Comparison of ENCODE assay signal across 19 cellular contexts in genomic region chr11:126459691-126460404, GRCh38.
DNase-seq lines count a peak whose midpoint lies in the region; ATAC-seq, FAIRE-seq and TF ChIP-seq lines count a peak whose summit lies in the region.
"Had no signal": no experiment of that assay in that cellular context is flagged by ENCODE, and none has a peak within 500 bp of the region (broad histone marks: within the 10 kb centered on the region; RNA-seq: fewer than 3 reads in every experiment).

No MANE protein-coding gene starts in this region.

- FAIRE-seq in pancreas (lab: Jason Lieb, UNC): no peak
- FAIRE-seq: G401.6, GM18507 had no signal

- in situ Hi-C loops in mammary epithelial cell (cut with MboI; ENCODE audit: low sequenced_read_pairs in 2 of 2): no loop called here

- H3K4me1 ChIP-seq in pancreas: no peaks in the 10 kb centered on the region
- peaks cover 0 to 6% (median 3%) of the 10 kb centered on the region in 4 donors for H3K4me1 ChIP-seq in stomach
- H3K4me1 ChIP-seq in mammary epithelial cell (ENCODE audit: insufficient read depth, low read length): no peaks in the 10 kb centered on the region
- H3K4me1 ChIP-seq: body of pancreas had no signal

- H3K36me3 ChIP-seq in pancreas (no peaks in the 10 kb centered on the region), stomach (no peaks in the 10 kb centered on the region), mammary epithelial cell (ENCODE audit: insufficient read depth, low read length) (no peaks in the 10 kb centered on the region)

- DNase-seq in Ammon's horn (ENCODE audit: low spot score): peak; percentile 83
- peak; percentile 58 for DNase-seq in NCI-H69 (lab: John Stamatoyannopoulos, UW)
- DNase-seq in foreskin fibroblast: peak; percentile 77 to 86
- DNase-seq in pancreas: peak in 1 of 6 donors; percentile 46
- DNase-seq in 8988T: no peak
- DNase-seq in stomach: no peak
- DNase-seq in mammary epithelial cell: no peak
- DNase-seq: activated T-cell treated with anti-CD3 and anti-CD28 coated beads, Interleukin-2, amount 50 U/mL, for 24 hours; CD8-positive, alpha-beta T cell; NCI-H146; NCI-H526; RPMI8226; stimulated activated CD4-positive, alpha-beta T cell treated with anti-CD3 and anti-CD28 coated beads, Interleukin-2, amount 100 ng/mL, for 24 hours; T-helper 2 cell had no signal

- no peak overlapping the region for H3K9ac ChIP-seq in mammary epithelial cell (ENCODE audit: insufficient read depth, low read length)

- dilution Hi-C loops in mammary epithelial cell (cut with HindIII; ENCODE audit: low sequenced_read_pairs): no loop called here

- no peaks in the 10 kb centered on the region for H3K79me2 ChIP-seq in mammary epithelial cell (ENCODE audit: insufficient read depth, low read length)

- TF ChIP-seq CTCF in foreskin fibroblast (IDR thresholded peaks at IDR 0.05; ENCODE audit: low read depth, low read length) (no peak), pancreas (IDR thresholded peaks at IDR 0.05) (no peak), stomach (IDR thresholded peaks at IDR 0.05) (no peak), mammary epithelial cell (conservative IDR thresholded peaks at IDR 0.05 in 1 of 2, IDR thresholded peaks at IDR 0.05 in 1 of 2; ENCODE audit: extremely low read depth in 1 of 2, insufficient read depth in 1 of 2, low read depth in 1 of 2, low read length in 2 of 2) (no peak)

- H3K9me3 ChIP-seq in pancreas (no peaks in the 10 kb centered on the region), stomach (peaks cover 0 to 4% (median 0%) of the 10 kb centered on the region in 4 donors), mammary epithelial cell (replicated peaks; ENCODE audit: insufficient read depth, low read length) (no peaks in the 10 kb centered on the region)
- H3K9me3 ChIP-seq: body of pancreas had no signal

- H3K4me3 ChIP-seq in foreskin fibroblast (ENCODE audit: low read depth in 1 of 2, low read length in 2 of 2) (no peak overlapping the region), pancreas (no peak overlapping the region), stomach (no peak overlapping the region), mammary epithelial cell (replicated peaks in 1 of 3; ENCODE audit: insufficient read depth in 1 of 3, low read depth in 2 of 3, low read length in 3 of 3) (no peak overlapping the region)
- H3K4me3 ChIP-seq: body of pancreas, GM23338 had no signal

- H3K27me3 ChIP-seq in pancreas (no peaks in the 10 kb centered on the region), stomach (peaks cover 0 to 67% (median 0%) of the 10 kb centered on the region in 3 donors), mammary epithelial cell (ENCODE audit: insufficient read depth, low read length) (no peaks in the 10 kb centered on the region)
- H3K27me3 ChIP-seq: body of pancreas had no signal

- peak in 3 of 4 donors; percentile 20 to 47 (median 40) for ATAC-seq in pancreas
- ATAC-seq in HG02623 (IDR thresholded peaks at IDR 0.05; ENCODE audit: unreplicated experiment): no peak
- ATAC-seq: CD8-positive, alpha-beta T cell; GM23338 had no signal

- no peak overlapping the region for H3K4me2 ChIP-seq in mammary epithelial cell (ENCODE audit: insufficient read depth, low read depth, low read length)
- H3K4me2 ChIP-seq: GM23338 had no signal

- peak overlapping the region in 1 of 4 donors; percentile 29 for H3K27ac ChIP-seq in pancreas
- H3K27ac ChIP-seq in stomach: no peak overlapping the region
- H3K27ac ChIP-seq in mammary epithelial cell (ENCODE audit: insufficient read depth, low read depth, low read length): no peak overlapping the region
- H3K27ac ChIP-seq: body of pancreas had no signal

- no TSS peak for BruUV-seq in mammary epithelial cell (replicated peaks; lab: Mats Ljungman, UMichigan)

- H4K20me1 ChIP-seq in mammary epithelial cell (ENCODE audit: insufficient read depth, low read length): no peaks in the 10 kb centered on the region

- no peak for TF ChIP-seq POLR2A in stomach (IDR thresholded peaks at IDR 0.05)

- CTCF ChIA-PET in mammary epithelial cell (lab: Charles Lee; ENCODE audit: low non-redundant PET): no interaction called here

- no peak for TF ChIP-seq EP300 in stomach (IDR thresholded peaks at IDR 0.05)

- intact Hi-C loops in pancreas (cut with DNase I): no loop called here
- intact Hi-C loops in stomach (cut with DNase I; ENCODE audit: low total_unique reads): no loop called here
- intact Hi-C loops in mammary epithelial cell (cut with micrococcal nuclease): no loop called here

- WGBS in pancreas, 2 donors: 75 to 76% methylated on average over 13 of the region's 13 CpGs
- WGBS in stomach, 5 donors: 53 to 64% (median 61%) methylated on average over 13 of the region's 13 CpGs
- WGBS in mammary epithelial cell (ENCODE audit: low coverage, missing lambda C conversion rate): 86% methylated on average over 7 of the region's 13 CpGs

- H2AFZ ChIP-seq in mammary epithelial cell (ENCODE audit: low read depth, low read length): no peak overlapping the region
- H2AFZ ChIP-seq: GM23338 had no signal

Comparison
In these comparisons a context has a peak if more than half of its experiments do, and no peak if none do; other contexts are left out.
1. DNase-seq: peak in Ammon's horn (single experiment), NCI-H69 (single experiment) and foreskin fibroblast (2 of 2); none in 8988T (single experiment), stomach (single experiment) and mammary epithelial cell (single experiment).